4 cellular contexts compared by ENCODE assay signal in the genomic region with DNA sequence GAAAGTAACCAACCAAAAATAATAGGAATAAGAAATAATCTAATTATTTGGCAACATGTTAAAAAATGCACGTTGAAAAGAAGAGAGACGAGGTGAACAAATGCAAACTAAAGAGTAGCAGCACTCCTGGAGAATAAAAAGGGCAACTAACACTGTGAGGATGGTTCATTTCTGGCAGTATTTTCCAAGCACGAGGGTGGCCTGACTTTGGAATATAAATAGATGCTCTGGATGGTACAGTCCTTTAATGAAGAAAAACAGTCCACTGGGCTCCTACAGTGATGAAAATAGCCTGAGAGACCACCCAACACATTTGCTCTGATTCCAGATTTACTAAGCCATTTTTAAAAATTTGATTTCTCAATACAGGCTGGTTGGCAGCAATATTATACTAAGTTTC.
"Had no signal": no experiment of that assay in that cellular context is flagged by ENCODE, and none has a peak within 500 bp of the region (broad histone marks: within the 10 kb centered on the region; RNA-seq: fewer than 3 reads in every experiment).

No MANE protein-coding gene starts in this region.

- ATAC-seq: HepG2, K562 had no signal

- DNase-seq: IMR-90 had no signal

- H3K27ac ChIP-seq: HL-60 had no signal

- H3K4me3 ChIP-seq: K562 had no signal
